ENCODE assay signal across 1 cellular context in the genomic region with DNA sequence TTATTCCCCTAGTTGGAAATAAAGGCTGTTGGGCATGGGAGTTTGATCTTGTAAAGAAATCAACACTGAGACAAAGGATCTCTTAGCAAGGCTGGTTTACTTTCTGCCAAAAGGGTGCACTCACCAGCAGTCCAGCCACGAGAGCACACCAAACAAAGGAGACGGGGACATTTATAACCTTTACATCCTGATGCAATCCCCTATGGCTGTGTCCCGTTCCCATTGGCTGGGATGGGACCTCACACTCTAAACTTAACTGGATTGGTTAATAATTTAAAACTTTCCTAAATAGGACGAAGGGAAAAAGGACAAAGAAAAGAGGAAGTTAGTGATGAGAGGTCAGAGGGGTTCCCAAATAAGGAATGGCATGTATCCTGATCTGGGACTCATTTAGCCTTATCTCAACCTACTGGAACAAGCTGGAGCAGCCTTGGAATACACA.
A peak's percentile ranks its signal among the peaks of the same experiment; 100 is the strongest.
TF ChIP-seq lines count a peak whose summit lies in the region.

No MANE protein-coding gene starts in this region.

TF ChIP-seq in HepG2, 621 proteins besides CTCF, POLR2A, EP300 and RAD21 (continued from another document):
- TF ChIP-seq, protein P1, sequence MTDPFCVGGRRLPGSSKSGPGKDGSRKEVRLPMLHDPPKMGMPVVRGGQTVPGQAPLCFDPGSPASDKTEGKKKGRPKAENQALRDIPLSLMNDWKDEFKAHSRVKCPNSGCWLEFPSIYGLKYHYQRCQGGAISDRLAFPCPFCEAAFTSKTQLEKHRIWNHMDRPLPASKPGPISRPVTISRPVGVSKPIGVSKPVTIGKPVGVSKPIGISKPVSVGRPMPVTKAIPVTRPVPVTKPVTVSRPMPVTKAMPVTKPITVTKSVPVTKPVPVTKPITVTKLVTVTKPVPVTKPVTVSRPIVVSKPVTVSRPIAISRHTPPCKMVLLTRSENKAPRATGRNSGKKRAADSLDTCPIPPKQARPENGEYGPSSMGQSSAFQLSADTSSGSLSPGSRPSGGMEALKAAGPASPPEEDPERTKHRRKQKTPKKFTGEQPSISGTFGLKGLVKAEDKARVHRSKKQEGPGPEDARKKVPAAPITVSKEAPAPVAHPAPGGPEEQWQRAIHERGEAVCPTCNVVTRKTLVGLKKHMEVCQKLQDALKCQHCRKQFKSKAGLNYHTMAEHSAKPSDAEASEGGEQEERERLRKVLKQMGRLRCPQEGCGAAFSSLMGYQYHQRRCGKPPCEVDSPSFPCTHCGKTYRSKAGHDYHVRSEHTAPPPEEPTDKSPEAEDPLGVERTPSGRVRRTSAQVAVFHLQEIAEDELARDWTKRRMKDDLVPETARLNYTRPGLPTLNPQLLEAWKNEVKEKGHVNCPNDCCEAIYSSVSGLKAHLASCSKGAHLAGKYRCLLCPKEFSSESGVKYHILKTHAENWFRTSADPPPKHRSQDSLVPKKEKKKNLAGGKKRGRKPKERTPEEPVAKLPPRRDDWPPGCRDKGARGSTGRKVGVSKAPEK (CRISPR knock-in tag; IDR thresholded peaks at IDR 0.05; ENCODE audit: borderline replicate concordance): no peak
- TF ChIP-seq, protein P2, sequence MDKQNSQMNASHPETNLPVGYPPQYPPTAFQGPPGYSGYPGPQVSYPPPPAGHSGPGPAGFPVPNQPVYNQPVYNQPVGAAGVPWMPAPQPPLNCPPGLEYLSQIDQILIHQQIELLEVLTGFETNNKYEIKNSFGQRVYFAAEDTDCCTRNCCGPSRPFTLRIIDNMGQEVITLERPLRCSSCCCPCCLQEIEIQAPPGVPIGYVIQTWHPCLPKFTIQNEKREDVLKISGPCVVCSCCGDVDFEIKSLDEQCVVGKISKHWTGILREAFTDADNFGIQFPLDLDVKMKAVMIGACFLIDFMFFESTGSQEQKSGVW (CRISPR knock-in tag; IDR thresholded peaks at IDR 0.05; ENCODE audit: borderline replicate concordance): no peak
- TF ChIP-seq KLF12 (CRISPR knock-in tag; IDR thresholded peaks at IDR 0.05; ENCODE audit: borderline replicate concordance): no peak
- TF ChIP-seq FOXO1 (CRISPR knock-in tag; IDR thresholded peaks at IDR 0.05): no peak
- TF ChIP-seq SKIL (CRISPR knock-in tag; IDR thresholded peaks at IDR 0.05; ENCODE audit: borderline replicate concordance): no peak
- peak; percentile 52 for TF ChIP-seq HNF1A (IDR thresholded peaks at IDR 0.05; ENCODE audit: low read depth)
- peak; percentile 54; the same call in 1 of the 2 replicates for TF ChIP-seq HNF1A (CRISPR knock-in tag; IDR thresholded peaks at IDR 0.05; ENCODE audit: borderline replicate concordance)
- TF ChIP-seq ZNF292 (CRISPR knock-in tag; IDR thresholded peaks at IDR 0.05; ENCODE audit: borderline replicate concordance, low read depth): no peak
- no peak for TF ChIP-seq ZNF615 (CRISPR knock-in tag; IDR thresholded peaks at IDR 0.05; ENCODE audit: borderline replicate concordance)
TF ChIP-seq in HepG2: peak in this region for 18.
